16 cellular contexts compared by ENCODE assay signal in genomic region chr3:169134194-169134593, GRCh38.
"Had no signal": no experiment of that assay in that cellular context is flagged by ENCODE, and none has a peak within 500 bp of the region (broad histone marks: within the 10 kb centered on the region; RNA-seq: fewer than 3 reads in every experiment).

No MANE protein-coding gene starts in this region.

- FAIRE-seq: TTC549 had no signal

- H3K36me3 Mint-ChIP-seq: brain, neural progenitor cell had no signal

- H3K4me3 Mint-ChIP-seq: activated CD4-positive, alpha-beta T cell treated with anti-CD3 and anti-CD28 coated beads, Interleukin-2, amount 10 ng/mL, durations not matched to agents 7 days and 5 days; activated T-helper 17 cell treated with anti-CD3 and anti-CD28 coated beads, Interleukin-2, amount 50 U/mL, for 72 hours; brain; effector memory CD8-positive, alpha-beta T cell; neural progenitor cell had no signal

- H3K4me1 ChIP-seq: adrenal gland, neural progenitor cell, tibial nerve had no signal

- H3K9me3 ChIP-seq: adrenal gland, ovary, tibial nerve had no signal

- H3K9me3 Mint-ChIP-seq: activated CD4-positive, alpha-beta T cell treated with anti-CD3 and anti-CD28 coated beads, Interleukin-2, amount 10 ng/mL, durations not matched to agents 7 days and 5 days; activated T-helper 17 cell treated with anti-CD3 and anti-CD28 coated beads, Interleukin-2, amount 50 U/mL, for 72 hours; brain; effector memory CD8-positive, alpha-beta T cell; neural progenitor cell had no signal

- H3K4me1 Mint-ChIP-seq: activated CD4-positive, alpha-beta T cell treated with anti-CD3 and anti-CD28 coated beads, Interleukin-2, amount 10 ng/mL, durations not matched to agents 7 days and 5 days; activated T-helper 17 cell treated with anti-CD3 and anti-CD28 coated beads, Interleukin-2, amount 50 U/mL, for 72 hours; brain had no signal

- H3K27me3 Mint-ChIP-seq: effector memory CD8-positive, alpha-beta T cell had no signal

- DNase-seq: activated CD4-positive, alpha-beta T cell treated with anti-CD3 and anti-CD28 coated beads, Interleukin-2, amount 10 ng/mL, durations not matched to agents 7 days and 5 days; activated CD4-positive, CD25-positive, alpha-beta regulatory T cell; activated naive CD4-positive, alpha-beta T cell treated with anti-CD3 and anti-CD28 coated beads, Interleukin-2, amount 50 U/mL, for 16 hours; activated T-cell treated with anti-CD3 and anti-CD28 coated beads for 4 hours; adrenal gland; effector memory CD8-positive, alpha-beta T cell; erythroblast; mesenchymal stem cell; ovary; T-helper 2 cell had no signal

- H3K36me3 ChIP-seq: adrenal gland, neural progenitor cell, ovary, tibial nerve had no signal

- H3K27me3 ChIP-seq: neural progenitor cell, ovary had no signal

- H3K4me3 ChIP-seq: adrenal gland, neural progenitor cell, ovary, skin epidermis, tibial nerve had no signal

- H3K27ac Mint-ChIP-seq: activated CD4-positive, alpha-beta T cell treated with anti-CD3 and anti-CD28 coated beads, Interleukin-2, amount 10 ng/mL, durations not matched to agents 7 days and 5 days; activated T-helper 17 cell treated with anti-CD3 and anti-CD28 coated beads, Interleukin-2, amount 50 U/mL, for 72 hours; brain; effector memory CD8-positive, alpha-beta T cell; neural progenitor cell had no signal

- H3K9ac ChIP-seq: neural progenitor cell had no signal

- H3K27ac ChIP-seq: adrenal gland, neural progenitor cell, ovary, tibial nerve had no signal

- ATAC-seq: activated T-helper 17 cell treated with anti-CD3 and anti-CD28 coated beads, Interleukin-2, amount 50 U/mL, for 72 hours; effector memory CD8-positive, alpha-beta T cell had no signal
